13 cellular contexts compared by ENCODE assay signal in genomic region chr2:45263147-45263546, GRCh38.
DNase-seq lines count a peak whose midpoint lies in the region; ATAC-seq and TF ChIP-seq lines count a peak whose summit lies in the region.
"Had no signal": no experiment of that assay in that cellular context is flagged by ENCODE, and none has a peak within 500 bp of the region (broad histone marks: within the 10 kb centered on the region; RNA-seq: fewer than 3 reads in every experiment).

No MANE protein-coding gene starts in this region.

- H3K4me1 ChIP-seq in uterus, result no peaks in the 10 kb centered on the region
- peaks cover 3% of the 10 kb centered on the region for H3K4me1 ChIP-seq in mesenchymal stem cell (ENCODE audit: control insufficient read depth, insufficient read depth, low read depth, low read length)
- H3K4me1 ChIP-seq in upper lobe of right lung, result no peaks in the 10 kb centered on the region

- 73% methylated on average over 6 of the region's 6 CpGs for WGBS in mesenchymal stem cell

- no peak overlapping the region for H3K4me2 ChIP-seq in mesenchymal stem cell (ENCODE audit: low read length, poor library complexity, severe bottlenecking)

- peak; percentile 73 for ATAC-seq in SK-N-SH treated with all-trans-retinoic acid at 6 μM for 48 hours
- ATAC-seq in left lobe of liver, result no peak
- no peak for ATAC-seq in upper lobe of right lung

- H4K91ac ChIP-seq in mesenchymal stem cell (ENCODE audit: low read length), result no peak overlapping the region

- H3K9ac ChIP-seq in mesenchymal stem cell (ENCODE audit: low read length), result no peak overlapping the region

- no peak overlapping the region for H3K14ac ChIP-seq in mesenchymal stem cell (ENCODE audit: low read length in 2 of 2)

- no peak for TF ChIP-seq CTCF in uterus (IDR thresholded peaks at IDR 0.05)
- no peak for TF ChIP-seq CTCF in upper lobe of right lung (IDR thresholded peaks at IDR 0.05)

- H3K36me3 ChIP-seq in uterus (no peaks in the 10 kb centered on the region), mesenchymal stem cell (ENCODE audit: control insufficient read depth in 1 of 2, insufficient read depth in 2 of 2, low read depth in 1 of 2, low read length in 2 of 2) (no peaks in the 10 kb centered on the region), upper lobe of right lung (no peaks in the 10 kb centered on the region)
- H3K36me3 ChIP-seq: right lobe of liver had no signal

- H2BK120ac ChIP-seq in mesenchymal stem cell (ENCODE audit: low read depth, low read length), result no peak overlapping the region

- no peak overlapping the region for H3K18ac ChIP-seq in mesenchymal stem cell (ENCODE audit: low read depth in 1 of 2, low read length in 2 of 2)

- H2AFZ ChIP-seq in mesenchymal stem cell (ENCODE audit: low read depth, low read length), result no peak overlapping the region

- no peak overlapping the region for H2AK5ac ChIP-seq in mesenchymal stem cell (ENCODE audit: low read length, severe bottlenecking)

- H3K79me1 ChIP-seq in mesenchymal stem cell (replicated peaks; ENCODE audit: low read length, poor library complexity, severe bottlenecking), result no peaks in the 10 kb centered on the region

- no peak overlapping the region for H2BK5ac ChIP-seq in mesenchymal stem cell (ENCODE audit: low read depth, low read length, poor library complexity, severe bottlenecking)

- no peak overlapping the region for H3K4ac ChIP-seq in mesenchymal stem cell (ENCODE audit: low read depth in 1 of 2, low read length in 2 of 2)

- H3K27me3 ChIP-seq in uterus (no peaks in the 10 kb centered on the region), mesenchymal stem cell (ENCODE audit: control insufficient read depth in 1 of 2, insufficient read depth in 1 of 2, low read length in 2 of 2) (peaks cover 0 to 30% of the 10 kb centered on the region in 2 experiments), upper lobe of right lung (no peaks in the 10 kb centered on the region)
- H3K27me3 ChIP-seq: right lobe of liver had no signal

- DNase-seq in COLO668 (lab: John Stamatoyannopoulos, UW; ENCODE audit: unreplicated experiment) (peak; percentile 62), KBM-7 (peak; percentile 80), left lobe of liver (ENCODE audit: low spot score) (peak; percentile 6), uterus (no peak), mesenchymal stem cell (no peak), upper lobe of right lung (no peak), KG1 (lab: John Stamatoyannopoulos, UW) (no peak)
- DNase-seq: activated CD4-positive, alpha-beta T cell treated with anti-CD3 and anti-CD28 coated beads, Interleukin-2, amount 10 ng/mL, durations not matched to agents 7 days and 5 days; foreskin fibroblast; NCI-H187; NK-92 treated with Interleukin-12 subunit alpha and Interleukin-12 subunit beta, amount 100 ng/mL, for 24 hours; right lobe of liver had no signal

- no peak overlapping the region for H4K8ac ChIP-seq in mesenchymal stem cell (ENCODE audit: low read length)

- intact Hi-C loops in uterus (cut with DNase I; ENCODE audit: low total_unique reads), result no loop called here
- intact Hi-C loops in upper lobe of right lung (cut with DNase I), result no loop called here

- H3K27ac ChIP-seq in uterus (no peak overlapping the region), mesenchymal stem cell (ENCODE audit: low read length, poor library complexity, severe bottlenecking) (no peak overlapping the region), upper lobe of right lung (no peak overlapping the region)
- H3K27ac ChIP-seq: right lobe of liver had no signal

- H3K4me3 ChIP-seq in uterus (no peak overlapping the region), mesenchymal stem cell (ENCODE audit: insufficient read depth in 1 of 2, low read depth in 1 of 2, low read length in 2 of 2) (no peak overlapping the region), upper lobe of right lung (no peak overlapping the region)
- H3K4me3 ChIP-seq: right lobe of liver had no signal

- no peak overlapping the region for H3K23ac ChIP-seq in mesenchymal stem cell (ENCODE audit: low read length in 2 of 2)

- no peak overlapping the region for H2BK12ac ChIP-seq in mesenchymal stem cell (ENCODE audit: low read length in 2 of 2)

- TF ChIP-seq POLR2A in uterus (IDR thresholded peaks at IDR 0.05), result no peak

- H3K9me3 ChIP-seq in uterus (no peaks in the 10 kb centered on the region), mesenchymal stem cell (ENCODE audit: control insufficient read depth, low read length) (no peaks in the 10 kb centered on the region), upper lobe of right lung (no peaks in the 10 kb centered on the region)
- H3K9me3 ChIP-seq: right lobe of liver had no signal

- no peak overlapping the region for H2BK15ac ChIP-seq in mesenchymal stem cell (ENCODE audit: low read depth, poor library complexity, severe bottlenecking)

- in situ Hi-C loops in KBM-7 (cut with MboI; ENCODE audit: low pct_unique_long_range_greater_than_20kb, low sequenced_read_pairs), result no loop called here

TF ChIP-seq in SK-N-SH treated with all-trans-retinoic acid at 6 μM for 48 hours, 23 proteins besides CTCF, POLR2A, EP300 and RAD21:
- peak; percentile 32; the same call in 1 of the 2 replicates for TF ChIP-seq TCF4 (CRISPR knock-in tag; IDR thresholded peaks at IDR 0.05; ENCODE audit: borderline replicate concordance)
- no peak for TF ChIP-seq RARB (CRISPR knock-in tag; IDR thresholded peaks at IDR 0.05)
- 0 out of 2 replicates have a peak, but pooled peaks have one; percentile 18 for TF ChIP-seq ISL1 (CRISPR knock-in tag; IDR thresholded peaks at IDR 0.05)

Comparison
In these comparisons a context has a peak if more than half of its experiments do, and no peak if none do; other contexts are left out.
1. DNase-seq: peak in COLO668 (single experiment), KBM-7 (single experiment) and left lobe of liver (single experiment); none in uterus (0 of 2), mesenchymal stem cell (single experiment), upper lobe of right lung (single experiment) and KG1 (single experiment).